Comparison of ENCODE assay signal across 27 cellular contexts in genomic region chr12:3420693-3421092, GRCh38.
DNase-seq lines count a peak whose midpoint lies in the region; ATAC-seq, FAIRE-seq and TF ChIP-seq lines count a peak whose summit lies in the region.
"Had no signal": no experiment of that assay in that cellular context is flagged by ENCODE, and none has a peak within 500 bp of the region (broad histone marks: within the 10 kb centered on the region; RNA-seq: fewer than 3 reads in every experiment).

No MANE protein-coding gene starts in this region.

- intact Hi-C loops in HepG2 (cut with micrococcal nuclease; ENCODE audit: unreplicated experiment) = no loop called here
- intact Hi-C loops in right lobe of liver (cut with DNase I) = no loop called here

- H3K27ac ChIP-seq in HepG2 (ENCODE audit: extremely low read length, insufficient read depth, low read length) = no peak overlapping the region
- no peak overlapping the region for H3K27ac ChIP-seq in right lobe of liver
- H3K27ac ChIP-seq: 22Rv1, SJSA1 had no signal

- H3K27ac Mint-ChIP-seq in WTC11 = no peak overlapping the region
- H3K27ac Mint-ChIP-seq: CD14-positive monocyte, HFFc6 had no signal

- H3K27me3 ChIP-seq in HepG2 (ENCODE audit: control insufficient read depth in 1 of 2, insufficient read depth in 2 of 2, low read length in 2 of 2) (peaks cover 1 to 23% of the 10 kb centered on the region in 2 experiments; a peak in 4 of 5 replicates), right lobe of liver (no peaks in the 10 kb centered on the region)
- H3K27me3 ChIP-seq: MG63 had no signal

- H3K36me3 ChIP-seq in HepG2 (replicated peaks in 1 of 2; ENCODE audit: control insufficient read depth in 1 of 2, insufficient read depth in 2 of 2, low read length in 2 of 2) (no peaks in the 10 kb centered on the region), right lobe of liver (no peaks in the 10 kb centered on the region)
- H3K36me3 ChIP-seq: BE2C, HAP-1, MG63, SJSA1 had no signal

- ATAC-seq in HepG2 = no peak
- no peak for ATAC-seq in right lobe of liver
- ATAC-seq in WTC11 = peak; percentile 38; the same call in 1 of the 2 replicates
- ATAC-seq in HG03039 (IDR thresholded peaks at IDR 0.05; ENCODE audit: unreplicated experiment) = no peak
- ATAC-seq: PC-3 had no signal

- no peak for FAIRE-seq in HepG2 (lab: Jason Lieb, UNC)
- FAIRE-seq in frontal cortex (lab: Jason Lieb, UNC) = no peak
- FAIRE-seq: GM18507, HTR-8/SVneo had no signal

- in situ Hi-C loops in HepG2 (cut with HindIII; ENCODE audit: extremely low pct_ligation_motif_present, low pct_unique_long_range_greater_than_20kb) = no loop called here

- under 1% methylated on average over 6 of the region's 6 CpGs for WGBS in HepG2 (ENCODE audit: low lambda C conversion rate)
- 41% methylated on average over 5 of the region's 6 CpGs for WGBS in right lobe of liver (ENCODE audit: insufficient coverage, low coverage, low lambda C conversion rate, missing lambda C conversion rate)

- H3K4me3 ChIP-seq in HepG2 (replicated peaks in 1 of 3; ENCODE audit: insufficient read depth in 1 of 3, low read depth in 2 of 3, low read length in 3 of 3) = no peak overlapping the region
- H3K4me3 ChIP-seq in right lobe of liver = no peak overlapping the region
- H3K4me3 ChIP-seq: HAP-1, MG63, SJSA1 had no signal

- peaks cover 39% of the 10 kb centered on the region for H3K27me3 Mint-ChIP-seq in WTC11 (ENCODE audit: low read depth)

- H3K79me2 ChIP-seq in HepG2 (ENCODE audit: insufficient read depth, low read length) = no peaks in the 10 kb centered on the region

- H3K36me3 Mint-ChIP-seq in WTC11 = peaks cover 5% of the 10 kb centered on the region; the same call in 1 of the 2 replicates
- H3K36me3 Mint-ChIP-seq: CD14-positive monocyte; CD8-positive, alpha-beta memory T cell had no signal

- TF ChIP-seq CTCF in HepG2 (CRISPR knock-in tag; IDR thresholded peaks at IDR 0.05) (no peak), right lobe of liver (IDR thresholded peaks at IDR 0.05) (no peak), WTC11 (IDR thresholded peaks at IDR 0.05) (no peak)

- no peak overlapping the region for H3K4me2 ChIP-seq in HepG2 (ENCODE audit: low read depth, low read length)

- DNase-seq in HepG2 (ENCODE audit: low spot score) (no peak), right lobe of liver (no peak), WTC11 (ENCODE audit: low spot score) (no peak), iPS-NIHi7 (ENCODE audit: extremely low spot score) (peak; percentile 10), erythroblast (lab: John Stamatoyannopoulos, UW) (no peak), frontal cortex (ENCODE audit: low spot score in 2 of 2) (no peak), NCI-H2171 treated with DMSO at 0.1 percent for 48 hours (lab: John Stamatoyannopoulos, UW) (no peak)
- DNase-seq: BE2C; CD8-positive, alpha-beta memory T cell; HFFc6; KG1; MG63; NCI-H1105 treated with DMSO at 0.1 percent for 48 hours; NCI-H146; NCI-H1930; NCI-H2107; NCI-H446; NK-92 treated with Interleukin-12 subunit alpha and Interleukin-12 subunit beta, amount 100 ng/mL, for 24 hours; PC-3; Right ventricle myocardium superior had no signal

- peaks cover 18% of the 10 kb centered on the region for H3K9me3 Mint-ChIP-seq in WTC11
- H3K9me3 Mint-ChIP-seq: HFFc6 had no signal

- CTCF ChIA-PET in HepG2 (lab: Yijun Ruan, JAX; ENCODE audit: low intra/inter-chr PET ratio, low total read pairs) = no interaction called here
- CTCF ChIA-PET in WTC11 (lab: Charles Lee) = interaction anchor here (0.7 to 2.4 kb wide), 3 partner anchors 94 to 120 kb away, joined by 3 to 9 read pairs (median 3); no protein-coding TSS in a partner anchor

- TF ChIP-seq EP300 in HepG2 (IDR thresholded peaks at IDR 0.05; ENCODE audit: low read depth in 2 of 2, low read length in 2 of 2) = no peak
- no peak for TF ChIP-seq EP300 in HepG2 (CRISPR knock-in tag; IDR thresholded peaks at IDR 0.05; ENCODE audit: borderline replicate concordance)

- TF ChIP-seq POLR2A in HepG2 (IDR thresholded peaks at IDR 0.05; ENCODE audit: insufficient read depth in 1 of 2, low read depth in 2 of 2, low read length in 2 of 2) (no peak), right lobe of liver (IDR thresholded peaks at IDR 0.05) (no peak), erythroblast (IDR thresholded peaks at IDR 0.05; ENCODE audit: low read length) (no peak)

- H3K4me3 Mint-ChIP-seq in WTC11 = no peak overlapping the region
- H3K4me3 Mint-ChIP-seq: CD14-positive monocyte; CD8-positive, alpha-beta memory T cell; HFFc6 had no signal

- POLR2A ChIA-PET in HepG2 (lab: Yijun Ruan, JAX) (no interaction called here), WTC11 (lab: Charles Lee) (no interaction called here)

- no TSS peak for BruUV-seq in HepG2 (replicated peaks; lab: Mats Ljungman, UMichigan)

- no peak for TF ChIP-seq RAD21 in HepG2 (CRISPR knock-in tag; IDR thresholded peaks at IDR 0.05)

- no peaks in the 10 kb centered on the region for H4K20me1 ChIP-seq in HepG2 (ENCODE audit: insufficient read depth, low read length)

- peaks cover 27% of the 10 kb centered on the region for H3K4me1 Mint-ChIP-seq in WTC11
- H3K4me1 Mint-ChIP-seq: CD14-positive monocyte; CD8-positive, alpha-beta memory T cell had no signal

- no peak overlapping the region for H2AFZ ChIP-seq in HepG2 (ENCODE audit: low read length)

- no peak overlapping the region for H3K9ac ChIP-seq in HepG2 (ENCODE audit: insufficient read depth, low read depth, low read length)

- H3K4me1 ChIP-seq in HepG2 (ENCODE audit: insufficient read depth, low read length) = no peaks in the 10 kb centered on the region
- no peaks in the 10 kb centered on the region for H3K4me1 ChIP-seq in right lobe of liver
- H3K4me1 ChIP-seq: BE2C, HAP-1, SJSA1 had no signal

- H3K9me3 ChIP-seq in HepG2 (ENCODE audit: low read length) (no peaks in the 10 kb centered on the region), right lobe of liver (no peaks in the 10 kb centered on the region)
- H3K9me3 ChIP-seq: BE2C, HAP-1, MG63, SJSA1 had no signal

TF ChIP-seq in HepG2, 621 proteins besides CTCF, POLR2A, EP300 and RAD21:
- no peak for TF ChIP-seq ATAD3A (CRISPR knock-in tag; IDR thresholded peaks at IDR 0.05)
- TF ChIP-seq PRDM15 (CRISPR knock-in tag; IDR thresholded peaks at IDR 0.05) = peak; percentile 67; the same call in 1 of the 2 replicates

TF ChIP-seq in WTC11, 78 proteins besides CTCF, POLR2A, EP300 and RAD21:
- TF ChIP-seq PRDM15 (CRISPR knock-in tag; IDR thresholded peaks at IDR 0.05) = peak; percentile 97
- TF ChIP-seq HMGXB4 (CRISPR knock-in tag; IDR thresholded peaks at IDR 0.05) = no peak
TF ChIP-seq in WTC11: peak in this region for 1.

Comparison
In these comparisons a context has a peak if more than half of its experiments do, and no peak if none do; other contexts are left out.
1. Of the 50 proteins assayed by ChIP-seq in both HepG2 and WTC11: peak only in HepG2: none; only in WTC11: none; in both: PRDM15; in neither: 49.